In the genomic region with DNA sequence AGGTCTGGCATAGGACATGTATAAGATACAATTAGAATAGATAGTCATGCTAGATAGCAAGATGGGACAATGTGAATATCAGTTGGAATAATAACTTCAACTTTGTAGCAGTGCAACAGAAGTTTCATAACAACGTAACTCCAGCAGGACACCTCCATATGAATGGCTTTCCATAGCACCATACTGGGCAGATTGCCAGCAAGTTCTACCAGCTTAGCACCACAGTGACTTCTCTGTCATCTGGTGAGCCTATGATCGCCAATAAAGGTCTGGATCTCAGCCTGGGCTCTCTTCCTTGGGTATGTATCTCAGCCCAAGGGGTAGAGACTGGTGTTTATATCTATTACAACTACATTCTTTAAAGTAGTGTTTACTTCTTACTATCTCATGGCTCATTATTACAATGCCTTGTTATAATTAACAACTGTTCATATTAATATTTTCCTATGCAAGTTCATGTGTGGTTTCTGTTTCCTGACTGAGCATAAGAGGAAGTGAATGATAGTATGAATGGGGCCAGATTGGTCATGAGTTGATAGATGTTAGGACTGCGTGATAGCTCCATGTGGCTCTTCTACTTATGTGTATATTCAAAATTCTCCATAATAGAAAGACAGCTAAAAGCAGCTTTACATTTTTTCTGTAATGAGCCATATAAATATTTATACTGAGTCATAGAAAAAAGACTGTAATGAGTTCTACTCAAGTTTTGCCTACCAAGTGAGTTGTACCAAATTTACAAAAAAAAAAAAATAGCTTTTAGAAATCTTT, we compare ENCODE assay signal across 17 cellular contexts. TPM values are rescaled to one million over a fixed set of nuclear protein-coding genes. Genes with fewer than 3 reads are reported as not detected.
DNase-seq lines count a peak whose midpoint lies in the region; ATAC-seq and TF ChIP-seq lines count a peak whose summit lies in the region.
"Had no signal": no experiment of that assay in that cellular context is flagged by ENCODE, and none has a peak within 500 bp of the region (broad histone marks: within the 10 kb centered on the region; RNA-seq: fewer than 3 reads in every experiment).

No MANE protein-coding gene starts in this region.

- peak overlapping the region; percentile 51 for H3K4me2 ChIP-seq in fibroblast of lung (ENCODE audit: extremely low read depth, insufficient read depth, low read length)
- H3K4me2 ChIP-seq: PC-9, SK-N-SH had no signal

- no peaks in the 10 kb centered on the region for H3K36me3 ChIP-seq in fibroblast of lung (ENCODE audit: control insufficient read depth, insufficient read depth, low read length)

- H3K9me3 ChIP-seq in fibroblast of lung (ENCODE audit: control insufficient read depth, insufficient read depth, low read depth, low read length): no peaks in the 10 kb centered on the region
- H3K9me3 ChIP-seq: SK-N-SH had no signal

- DNase-seq in NCI-H748 (lab: John Stamatoyannopoulos, UW; ENCODE audit: unreplicated experiment) (peak; percentile 67), NCI-H748 treated with DMSO at 0.1 percent for 48 hours (lab: John Stamatoyannopoulos, UW) (no peak), Kasumi-1 (lab: John Stamatoyannopoulos, UW) (peak; percentile 69 to 71), RPMI7951 (ENCODE audit: low read depth) (peak; percentile 63), fibroblast of lung (ENCODE audit: low read depth in 2 of 2) (no peak), NCI-H345 (lab: John Stamatoyannopoulos, UW) (no peak), dedifferentiated amniotic fluid mesenchymal stem cell (ENCODE audit: extremely low spot score) (no peak)
- DNase-seq: CD4-positive, alpha-beta memory T cell; H7; NCI-H2029 treated with DMSO at 0.1 percent for 48 hours; NCI-H510A; PC-9; SK-N-SH had no signal

- no peaks in the 10 kb centered on the region for H3K27me3 ChIP-seq in fibroblast of lung (ENCODE audit: control insufficient read depth, insufficient read depth, low read length)

- H3K4me1 ChIP-seq in fibroblast of lung (ENCODE audit: control insufficient read depth, extremely low read depth, insufficient read depth, low read length): peaks cover 3% of the 10 kb centered on the region

- H3K4me3 ChIP-seq in fibroblast of lung (replicated peaks in 1 of 4; ENCODE audit: control extremely low read depth in 1 of 4, insufficient read depth in 1 of 4, low read depth in 3 of 4, low read length in 4 of 4): no peak overlapping the region
- H3K4me3 ChIP-seq: PC-9 had no signal

- no peak for TF ChIP-seq CTCF in fibroblast of lung (conservative IDR thresholded peaks at IDR 0.05 in 1 of 2, IDR thresholded peaks at IDR 0.05 in 1 of 2; ENCODE audit: low read depth in 1 of 2, low read length in 2 of 2)

- peak overlapping the region; percentile 44 for H2AFZ ChIP-seq in fibroblast of lung (ENCODE audit: low read length)
- H2AFZ ChIP-seq: PC-9 had no signal

- no peak for ATAC-seq in HG03442 (IDR thresholded peaks at IDR 0.05; ENCODE audit: unreplicated experiment)
- ATAC-seq: Right ventricle myocardium inferior had no signal

- no peak overlapping the region for H3K27ac ChIP-seq in fibroblast of lung (ENCODE audit: insufficient read depth, low read length)
- H3K27ac ChIP-seq: PC-9 had no signal

- H3K79me2 ChIP-seq in fibroblast of lung (ENCODE audit: control insufficient read depth, insufficient read depth, low read length): no peaks in the 10 kb centered on the region

- H4K20me1 ChIP-seq in fibroblast of lung (ENCODE audit: control insufficient read depth, extremely low read depth, insufficient read depth, low read length): no peaks in the 10 kb centered on the region

- H3K9ac ChIP-seq in fibroblast of lung (ENCODE audit: insufficient read depth, low read length): no peak overlapping the region
- H3K9ac ChIP-seq: SK-N-SH had no signal

RNA-seq across cellular contexts. Expression of a gene that starts 22.9 kb away (rescaled TPM):
- total RNA-seq in RPMI7951 (2014; rRNA removed; shearing (Covaris generic)): 0.68 and 0.72 TPM in 2 replicates
- total RNA-seq in fibroblast of lung: 0.17 TPM in 1 of 2 replicates, not detected in the other
- 0.68 and 1.5 TPM in 2 replicates for polyA plus RNA-seq in fibroblast of lung
- polyA plus RNA-seq in fibroblast of lung (2012): 0.51 and 1.4 TPM in 2 replicates
- 7.4 and 9.7 TPM in 2 replicates for polyA minus RNA-seq in fibroblast of lung (ENCODE audit: low replicate concordance)
- total RNA-seq: B cell; CD4-positive, alpha-beta memory T cell; HT1080; PC-9; Right ventricle myocardium inferior had no signal
- polyA plus RNA-seq: CD4-positive, alpha-beta memory T cell had no signal

Comparison
In these comparisons a context has a peak if more than half of its experiments do, and no peak if none do; other contexts are left out.
1. DNase-seq: peak in NCI-H748 (single experiment), Kasumi-1 (2 of 2) and RPMI7951 (single experiment); none in NCI-H748 treated with DMSO at 0.1 percent for 48 hours (single experiment), fibroblast of lung (0 of 2), NCI-H345 (single experiment) and dedifferentiated amniotic fluid mesenchymal stem cell (single experiment).